ENCODE assay signal across 19 cellular contexts in genomic region chr17:1605681-1606351, GRCh38. TPM values are rescaled to one million over a fixed set of nuclear protein-coding genes. Genes with fewer than 3 reads are reported as not detected.
A peak's percentile ranks its signal among the peaks of the same experiment; 100 is the strongest.
DNase-seq lines count a peak whose midpoint lies in the region; ATAC-seq, FAIRE-seq and TF ChIP-seq lines count a peak whose summit lies in the region.
"Had no signal": no experiment of that assay in that cellular context is flagged by ENCODE, and none has a peak within 500 bp of the region (broad histone marks: within the 10 kb centered on the region; RNA-seq: fewer than 3 reads in every experiment).

No MANE protein-coding gene starts in this region.

- no peaks in the 10 kb centered on the region for H3K27me3 ChIP-seq in gastrocnemius medialis
- H3K27me3 ChIP-seq: SJCRH30 had no signal

- H3K4me1 Mint-ChIP-seq in CD14-positive monocyte (peaks cover 49% of the 10 kb centered on the region), activated B cell treated with CpG ODN at 0.5 μM for 24 hours (peaks cover 36% of the 10 kb centered on the region)

- TF ChIP-seq CTCF in CD14-positive monocyte (IDR thresholded peaks at IDR 0.05) (no peak), activated B cell treated with CpG ODN at 0.5 μM for 24 hours (IDR thresholded peaks at IDR 0.05) (no peak), kidney (IDR thresholded peaks at IDR 0.05; ENCODE audit: borderline replicate concordance, extremely low read depth, insufficient read depth) (no peak), gastrocnemius medialis (IDR thresholded peaks at IDR 0.05 in 4 of 5, conservative IDR thresholded peaks at IDR 0.05 in 1 of 5) (no peak)

- POLR2A ChIA-PET in activated B cell treated with CpG ODN at 0.5 μM for 24 hours (lab: Charles Lee): interaction anchor here (1.2 to 17.0 kb wide), 7 partner anchors 14 to 378 kb away, joined by 3 to 336 read pairs (median 23); partner anchors contain the start of genes INPP5K and SLC43A2

- no peak for TF ChIP-seq POLR2A in gastrocnemius medialis (IDR thresholded peaks at IDR 0.05)

- DNase-seq in CD14-positive monocyte (ENCODE audit: low spot score): no peak
- no peak for DNase-seq in activated B cell treated with CpG ODN at 0.5 μM for 24 hours
- peak; percentile 92 for DNase-seq in kidney
- DNase-seq in gastrocnemius medialis: no peak
- DNase-seq in MV-4-11 (lab: John Stamatoyannopoulos, UW): no peak
- DNase-seq in sciatic nerve (ENCODE audit: low spot score): no peak
- no peak for DNase-seq in activated gamma-delta T cell treated with Interleukin-2 at 50 U/mL for 16 hours
- DNase-seq: activated CD4-positive, CD25-positive, alpha-beta regulatory T cell treated with anti-CD3 and anti-CD28 coated beads, Interleukin-2, amount 50 U/mL, for 72 hours; AML-193; Calu3; naive B cell; NCI-H1092; NCI-H510A treated with DMSO at 0.1 percent for 48 hours; SJCRH30 had no signal

- no peak for FAIRE-seq in kidney (lab: Jason Lieb, UNC)

- intact Hi-C loops in CD14-positive monocyte (cut with micrococcal nuclease) (loop anchor here (2.0 to 5.0 kb wide), 3 partner anchors 15 to 34 kb away; no protein-coding TSS in a partner anchor), activated B cell treated with CpG ODN at 0.5 μM for 24 hours (cut with micrococcal nuclease) (no loop called here), kidney (cut with DNase I) (no loop called here), gastrocnemius medialis (cut with DNase I; ENCODE audit: low total_unique reads) (no loop called here), sciatic nerve (cut with DNase I) (no loop called here)

- peaks cover 36 to 37% of the 10 kb centered on the region in 2 donors for H3K4me1 ChIP-seq in kidney (ENCODE audit: control insufficient read depth in 1 of 2, insufficient read depth in 1 of 2, low read depth in 1 of 2, low read length in 2 of 2)
- peaks cover 8 to 17% of the 10 kb centered on the region in 2 donors for H3K4me1 ChIP-seq in gastrocnemius medialis
- H3K4me1 ChIP-seq: prostate gland, SJCRH30 had no signal

- H3K4me3 ChIP-seq in kidney (ENCODE audit: low read length in 2 of 2) (no peak overlapping the region), gastrocnemius medialis (no peak overlapping the region)
- H3K4me3 ChIP-seq: GM23338, lung, prostate gland, SJCRH30 had no signal

- no peak for ATAC-seq in activated B cell treated with CpG ODN at 0.5 μM for 24 hours (ENCODE audit: low read depth)
- peak; percentile 37 to 43 for ATAC-seq in gastrocnemius medialis
- no peak for ATAC-seq in GM21619 (IDR thresholded peaks at IDR 0.05; ENCODE audit: unreplicated experiment)
- no peak for ATAC-seq in sciatic nerve

- H3K9me3 Mint-ChIP-seq in CD14-positive monocyte: peaks cover 3 to 18% (median 9%) of the 10 kb centered on the region in 7 donors
- H3K9me3 Mint-ChIP-seq in activated B cell treated with CpG ODN at 0.5 μM for 24 hours: peaks cover 2% of the 10 kb centered on the region
- H3K9me3 Mint-ChIP-seq: activated naive CD4-positive, alpha-beta T cell treated with anti-CD3 and anti-CD28 coated beads, Interleukin-2, amount 50 U/mL, for 24 hours; naive B cell had no signal

- CTCF ChIA-PET in activated B cell treated with CpG ODN at 0.5 μM for 24 hours (lab: Charles Lee): interaction anchor here (2.4 kb wide), 1 partner anchor 32 kb away, joined by 10 read pairs; no protein-coding TSS in a partner anchor

- in situ Hi-C loops in gastrocnemius medialis (cut with MboI; ENCODE audit: low sequenced_read_pairs in 4 of 4): no loop called here

- peak overlapping the region; percentile 16 to 87 for H3K9ac ChIP-seq in kidney (ENCODE audit: low read length in 2 of 2)

- peak overlapping the region; percentile 98 to 100 (median 100) for H3K27ac Mint-ChIP-seq in CD14-positive monocyte
- peak overlapping the region; percentile 86 for H3K27ac Mint-ChIP-seq in activated B cell treated with CpG ODN at 0.5 μM for 24 hours
- H3K27ac Mint-ChIP-seq: activated naive CD4-positive, alpha-beta T cell treated with anti-CD3 and anti-CD28 coated beads, Interleukin-2, amount 50 U/mL, for 24 hours; GM23338 had no signal

- H3K4me3 Mint-ChIP-seq in CD14-positive monocyte: no peak overlapping the region
- H3K4me3 Mint-ChIP-seq in activated B cell treated with CpG ODN at 0.5 μM for 24 hours: peak overlapping the region; percentile 67
- H3K4me3 Mint-ChIP-seq: activated naive CD4-positive, alpha-beta T cell treated with anti-CD3 and anti-CD28 coated beads, Interleukin-2, amount 50 U/mL, for 24 hours had no signal

- peaks cover 66 to 88% of the 10 kb centered on the region in 2 donors for H3K36me3 Mint-ChIP-seq in CD14-positive monocyte
- H3K36me3 Mint-ChIP-seq in activated B cell treated with CpG ODN at 0.5 μM for 24 hours (ENCODE audit: low read depth): peaks cover 58% of the 10 kb centered on the region
- H3K36me3 Mint-ChIP-seq: naive B cell had no signal

- H3K27me3 Mint-ChIP-seq in CD14-positive monocyte (ENCODE audit: low read depth in 3 of 3) (peaks cover 0 to 5% (median 4%) of the 10 kb centered on the region in 3 donors), activated B cell treated with CpG ODN at 0.5 μM for 24 hours (no peaks in the 10 kb centered on the region)
- H3K27me3 Mint-ChIP-seq: activated naive CD4-positive, alpha-beta T cell treated with anti-CD3 and anti-CD28 coated beads, Interleukin-2, amount 50 U/mL, for 24 hours; naive B cell had no signal

- H3K36me3 ChIP-seq in kidney (ENCODE audit: control insufficient read depth in 1 of 2, insufficient read depth in 2 of 2, low read length in 2 of 2) (peaks cover 8 to 9% of the 10 kb centered on the region in 2 donors), gastrocnemius medialis (peaks cover 0 to 7% of the 10 kb centered on the region in 2 donors)
- H3K36me3 ChIP-seq: prostate gland, SJCRH30 had no signal

- H3K27ac ChIP-seq in kidney (ENCODE audit: low read depth in 2 of 2, low read length in 2 of 2): peak overlapping the region; percentile 91 to 94
- peak overlapping the region; percentile 22 to 77 (median 72) for H3K27ac ChIP-seq in gastrocnemius medialis
- H3K27ac ChIP-seq: prostate gland, SJCRH30 had no signal

- H3K9me3 ChIP-seq in kidney (ENCODE audit: control insufficient read depth in 1 of 2, low read length in 2 of 2): no peaks in the 10 kb centered on the region
- no peaks in the 10 kb centered on the region for H3K9me3 ChIP-seq in gastrocnemius medialis
- H3K9me3 ChIP-seq: prostate gland, SJCRH30 had no signal

RNA-seq across cellular contexts. Expression of gene SLC43A2, which starts 22.8 kb away (rescaled TPM):
- polyA plus RNA-seq in CD14-positive monocyte: 100 to 1,000 TPM; 115 to 151 TPM
- 148 and 167 TPM in 2 replicates for total RNA-seq in activated B cell treated with CpG ODN at 0.5 μM for 24 hours
- 48.9 TPM for total RNA-seq in kidney
- 60.4 TPM for polyA plus RNA-seq in kidney (ENCODE audit: insufficient read depth, low read depth, low replicate concordance)
- 10 to 100 TPM; 26.9 to 96.9 (median 55.2) TPM for total RNA-seq in gastrocnemius medialis
- 30.8 TPM for total RNA-seq in sciatic nerve

RNA-seq across cellular contexts. Expression of gene SCARF1, which starts 39.7 kb away (rescaled TPM):
- polyA plus RNA-seq in CD14-positive monocyte (1 to 10 TPM; 5.2 to 6.3 TPM), kidney (ENCODE audit: insufficient read depth, low read depth, low replicate concordance) (7.0 TPM)
- total RNA-seq in activated B cell treated with CpG ODN at 0.5 μM for 24 hours (6.6 and 8.0 TPM in 2 replicates), kidney (20.1 TPM), gastrocnemius medialis (10 to 100 TPM in 1 of 4 donors, 1 to 10 TPM in 3; 4.1 to 15.1 (median 5.7) TPM), sciatic nerve (25.2 TPM)

RNA-seq across cellular contexts. Expression of gene PITPNA, which starts 43.2 kb away (rescaled TPM):
- polyA plus RNA-seq in CD14-positive monocyte (10 to 100 TPM; 43.5 to 45.0 TPM), kidney (ENCODE audit: insufficient read depth, low read depth, low replicate concordance) (45.2 TPM)
- total RNA-seq in activated B cell treated with CpG ODN at 0.5 μM for 24 hours (97.0 and 113 TPM in 2 replicates), kidney (88.5 TPM), gastrocnemius medialis (10 to 100 TPM in 3 of 4 donors, 1 to 10 TPM in 1; 9.4 to 24.3 (median 19.6) TPM), sciatic nerve (83.6 TPM)

RNA-seq across cellular contexts. Expression of gene RILP, which starts 43.9 kb away (rescaled TPM):
- 10 to 100 TPM; 49.4 to 49.5 TPM for polyA plus RNA-seq in CD14-positive monocyte
- total RNA-seq in activated B cell treated with CpG ODN at 0.5 μM for 24 hours: 9.7 and 9.8 TPM in 2 replicates
- total RNA-seq in kidney: 17.1 TPM
- polyA plus RNA-seq in kidney (ENCODE audit: insufficient read depth, low read depth, low replicate concordance): 26.6 TPM
- total RNA-seq in gastrocnemius medialis: 10 to 100 TPM; 45.5 to 94.7 (median 58.9) TPM
- 15.4 TPM for total RNA-seq in sciatic nerve

Comparison
In these comparisons a context has a peak if more than half of its experiments do, and no peak if none do; other contexts are left out.
1. ATAC-seq: peak in gastrocnemius medialis (2 of 2); none in activated B cell treated with CpG ODN at 0.5 μM for 24 hours (single experiment), GM21619 (single experiment) and sciatic nerve (single experiment).
2. intact Hi-C loops: an anchor here in CD14-positive monocyte (2.0 to 5.0 kb wide); none called in activated B cell treated with CpG ODN at 0.5 μM for 24 hours, kidney, gastrocnemius medialis and sciatic nerve.